ENCODE assay signal across 32 cellular contexts in genomic region chr3:35737527-35737926, GRCh38.
"Had no signal": no experiment of that assay in that cellular context is flagged by ENCODE, and none has a peak within 500 bp of the region (broad histone marks: within the 10 kb centered on the region; RNA-seq: fewer than 3 reads in every experiment).

No MANE protein-coding gene starts in this region.

- H3K27ac ChIP-seq: neutrophil, pancreas, prostate gland, right lobe of liver, sigmoid colon, spleen, suprapubic skin, thoracic aorta, thyroid gland, tibial nerve, upper lobe of left lung, vagina had no signal

- FAIRE-seq: pancreas, urothelium cell line had no signal

- H3K27me3 ChIP-seq: neutrophil, pancreas, right lobe of liver, sigmoid colon, spleen, suprapubic skin, thyroid gland, tibial nerve, upper lobe of left lung, vagina had no signal

- DNase-seq: naive B cell; naive thymus-derived CD8-positive, alpha-beta T cell; nephron progenitor cell; nucleus accumbens; pancreas; right lobe of liver; sigmoid colon; spleen; stimulated activated CD4-positive, alpha-beta T cell treated with anti-CD3 and anti-CD28 coated beads, Interleukin-12 subunit alpha, Interleukin-12 subunit beta, amount 100 ng/mL, for 4 hours; stimulated activated CD4-positive, alpha-beta T cell treated with anti-CD3 and anti-CD28 coated beads, Interleukin-1b, Interleukin-23, amount 100 ng/mL, for 48 hours; stimulated activated CD4-positive, alpha-beta T cell treated with anti-CD3 and anti-CD28 coated beads, Interleukin-4, amount 100 ng/mL, for 1 hour; stimulated activated CD4-positive, alpha-beta T cell treated with anti-CD3 and anti-CD28 coated beads, Interleukin-4, amount 100 ng/mL, for 4 hours; stimulated activated CD8-positive, alpha-beta memory T cell treated with anti-CD3 and anti-CD28 coated beads, Interleukin-4, amount 100 ng/mL, for 48 hours; stimulated activated naive CD4-positive, alpha-beta T cell; stimulated activated naive CD8-positive, alpha-beta T cell treated with anti-CD3 and anti-CD28 coated beads, Interleukin-15, amount 100 ng/mL, for 72 hours; stimulated activated naive CD8-positive, alpha-beta T cell treated with anti-CD3 and anti-CD28 coated beads, Interleukin-15, Interleukin-2, amounts not matched to agents 100 U/mL and 50 U/mL, for 24 hours; substantia nigra; thyroid gland; trophoblast cell had no signal

- H3K4me1 ChIP-seq: pancreas, prostate gland, right lobe of liver, sigmoid colon, thyroid gland, tibial nerve, upper lobe of left lung, vagina had no signal

- H3K4me1 Mint-ChIP-seq: stimulated activated memory B cell treated with anti-CD40 and anti-IgM and Interleukin-4, amounts not matched to agents 10 μg/mL and 1 μg/mL and 100 μg/mL, for 72 hours; stimulated activated naive CD8-positive, alpha-beta T cell treated with anti-CD3 and anti-CD28 coated beads, Interleukin-15, amount 100 ng/mL, for 72 hours had no signal

- H3K4me3 ChIP-seq: pancreas, prostate gland, right lobe of liver, sigmoid colon, smooth muscle cell, spleen, suprapubic skin, thoracic aorta, thyroid gland, tibial nerve, upper lobe of left lung, vagina had no signal

- H3K36me3 ChIP-seq: neutrophil, pancreas, prostate gland, right lobe of liver, sigmoid colon, spleen, suprapubic skin, thoracic aorta, thyroid gland, tibial nerve, upper lobe of left lung, vagina had no signal

- H3K27me3 Mint-ChIP-seq: naive B cell; naive thymus-derived CD8-positive, alpha-beta T cell; natural killer cell treated with Interleukin-12 subunit alpha and Interleukin-12 subunit beta and Interleukin-15 and Interleukin-18, amount 100 ng/mL, for 72 hours; stimulated activated memory B cell treated with anti-CD40 and anti-IgM and Interleukin-4, amounts not matched to agents 10 μg/mL and 1 μg/mL and 100 μg/mL, for 72 hours; stimulated activated naive CD8-positive, alpha-beta T cell treated with anti-CD3 and anti-CD28 coated beads, Interleukin-15, amount 100 ng/mL, for 72 hours had no signal

- H3K4me3 Mint-ChIP-seq: naive thymus-derived CD8-positive, alpha-beta T cell; natural killer cell treated with Interleukin-12 subunit alpha and Interleukin-12 subunit beta and Interleukin-15 and Interleukin-18, amount 100 ng/mL, for 72 hours; nephron progenitor cell; neural crest cell; stimulated activated memory B cell treated with anti-CD40 and anti-IgM and Interleukin-4, amounts not matched to agents 10 μg/mL and 1 μg/mL and 100 μg/mL, for 72 hours; stimulated activated naive CD8-positive, alpha-beta T cell treated with anti-CD3 and anti-CD28 coated beads, Interleukin-15, amount 100 ng/mL, for 72 hours had no signal

- ATAC-seq: naive thymus-derived CD8-positive, alpha-beta T cell; natural killer cell treated with Interleukin-12 subunit alpha and Interleukin-12 subunit beta and Interleukin-15 and Interleukin-18, amount 100 ng/mL, for 72 hours; pancreas; right cardiac atrium; right lobe of liver; stimulated activated naive CD8-positive, alpha-beta T cell treated with anti-CD3 and anti-CD28 coated beads, Interleukin-15, amount 100 ng/mL, for 72 hours; stimulated activated naive CD8-positive, alpha-beta T cell treated with anti-CD3 and anti-CD28 coated beads, Interleukin-15, Interleukin-2, amounts not matched to agents 100 U/mL and 50 U/mL, for 24 hours had no signal

- H3K27ac Mint-ChIP-seq: naive thymus-derived CD8-positive, alpha-beta T cell; natural killer cell treated with Interleukin-12 subunit alpha and Interleukin-12 subunit beta and Interleukin-15 and Interleukin-18, amount 100 ng/mL, for 72 hours; nephron progenitor cell; stimulated activated memory B cell treated with anti-CD40 and anti-IgM and Interleukin-4, amounts not matched to agents 10 μg/mL and 1 μg/mL and 100 μg/mL, for 72 hours had no signal

- H3K36me3 Mint-ChIP-seq: naive B cell; naive thymus-derived CD8-positive, alpha-beta T cell; natural killer cell treated with Interleukin-12 subunit alpha and Interleukin-12 subunit beta and Interleukin-15 and Interleukin-18, amount 100 ng/mL, for 72 hours; stimulated activated memory B cell treated with anti-CD40 and anti-IgM and Interleukin-4, amounts not matched to agents 10 μg/mL and 1 μg/mL and 100 μg/mL, for 72 hours had no signal

- H3K9me3 ChIP-seq: neutrophil, pancreas, prostate gland, right lobe of liver, sigmoid colon, spleen, suprapubic skin, thoracic aorta, thyroid gland, tibial nerve, upper lobe of left lung, vagina had no signal

- H3K4me2 ChIP-seq: smooth muscle cell had no signal

- H3K9me3 Mint-ChIP-seq: naive B cell; naive thymus-derived CD8-positive, alpha-beta T cell; nephron progenitor cell; neural crest cell; stimulated activated memory B cell treated with anti-CD40 and anti-IgM and Interleukin-4, amounts not matched to agents 10 μg/mL and 1 μg/mL and 100 μg/mL, for 72 hours; stimulated activated naive CD8-positive, alpha-beta T cell treated with anti-CD3 and anti-CD28 coated beads, Interleukin-15, amount 100 ng/mL, for 72 hours had no signal
